In the genomic region with DNA sequence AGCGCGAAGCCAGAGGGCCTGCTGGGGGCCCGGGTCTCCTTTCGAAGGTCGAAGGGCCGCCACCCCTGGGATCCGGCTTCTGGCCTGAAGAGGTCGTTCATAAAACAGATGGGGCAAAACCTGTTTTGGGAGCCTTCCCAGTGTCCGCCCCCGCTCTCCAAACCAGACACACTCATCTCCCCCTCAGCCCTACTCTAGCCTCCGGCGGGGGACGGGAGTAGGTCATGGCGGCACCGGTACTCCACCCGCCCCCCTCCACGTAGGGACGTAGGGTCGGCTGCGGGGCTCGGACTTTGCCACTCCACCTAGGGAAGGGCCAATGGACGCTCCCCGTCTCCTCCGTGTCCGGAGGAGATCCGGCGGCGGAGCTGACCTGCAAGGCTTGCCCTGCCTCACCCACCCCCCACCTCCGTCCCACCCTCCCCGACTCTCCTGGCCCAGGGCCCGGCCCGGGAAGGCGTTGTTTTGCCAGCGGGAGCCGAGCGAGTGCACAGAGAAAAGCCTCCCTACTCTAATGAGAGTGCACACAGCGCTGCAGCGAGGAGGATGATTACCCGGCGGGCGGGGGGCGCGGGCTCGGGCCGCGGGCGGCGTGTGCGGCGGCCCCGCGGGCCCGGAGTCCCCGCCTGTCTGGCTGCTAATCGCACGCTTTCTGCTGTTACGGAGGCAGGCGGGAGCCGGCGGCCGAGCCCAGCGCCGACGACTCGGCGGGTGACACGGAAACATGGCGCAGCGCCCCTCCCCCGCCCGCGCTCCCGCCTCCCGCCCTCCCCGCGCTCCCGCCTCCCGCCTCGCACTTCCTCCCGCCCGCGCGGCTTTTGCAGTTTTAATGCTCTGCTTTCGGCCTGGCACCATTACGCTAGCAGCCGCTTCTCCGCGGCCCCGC, we compare ENCODE assay signal across 8 cellular contexts. TPM values are rescaled to one million over a fixed set of nuclear protein-coding genes. Genes with fewer than 3 reads are reported as not detected.
DNase-seq lines count a peak whose midpoint lies in the region; ATAC-seq and TF ChIP-seq lines count a peak whose summit lies in the region.

No MANE protein-coding gene starts in this region.

- H3K27ac ChIP-seq in right lobe of liver, result peak overlapping the region; percentile 79 to 91 (median 83)

- intact Hi-C loops in activated B cell treated with CpG ODN at 0.5 μM for 24 hours (cut with micrococcal nuclease) (loop anchor here (1.0 to 2.0 kb wide), 2 partner anchors 8 to 47 kb away; no protein-coding TSS in a partner anchor), right lobe of liver (cut with DNase I) (loop anchor here (5.0 to 10.0 kb wide), 2 partner anchors 46 to 49 kb away; no protein-coding TSS in a partner anchor)

- no peaks in the 10 kb centered on the region for H3K36me3 Mint-ChIP-seq in activated B cell treated with CpG ODN at 0.5 μM for 24 hours (ENCODE audit: low read depth)
- no peaks in the 10 kb centered on the region for H3K36me3 Mint-ChIP-seq in chondrocyte (ENCODE audit: low read depth)

- H3K9me3 ChIP-seq in right lobe of liver, result no peaks in the 10 kb centered on the region

- no peaks in the 10 kb centered on the region for H3K27me3 ChIP-seq in right lobe of liver

- DNase-seq in NCI-H146 (lab: John Stamatoyannopoulos, UW) (peak; percentile 88), activated B cell treated with CpG ODN at 0.5 μM for 24 hours (peak; percentile 41), chondrocyte (ENCODE audit: low spot score) (no peak), right lobe of liver (peak; percentile 81 to 84 (median 82))
- peak in 2 of 3 donors; percentile 52 to 56 for DNase-seq in stimulated activated CD4-positive, alpha-beta T cell treated with anti-CD3 and anti-CD28 coated beads, TNF-alpha, amount 100 ng/mL, for 1 hour (ENCODE audit: low read depth in 3 of 3, low spot score in 1 of 3)

- POLR2A ChIA-PET in activated B cell treated with CpG ODN at 0.5 μM for 24 hours (lab: Charles Lee), result interaction anchor here (0.7 to 5.1 kb wide), 6 partner anchors 9 to 71 kb away, joined by 3 to 80 read pairs (median 24); a partner anchor contains a TSS

- H3K4me3 Mint-ChIP-seq in activated B cell treated with CpG ODN at 0.5 μM for 24 hours, result peak overlapping the region; percentile 83
- H3K4me3 Mint-ChIP-seq in chondrocyte (ENCODE audit: unreplicated experiment), result peak overlapping the region; percentile 61

- CTCF ChIA-PET in activated B cell treated with CpG ODN at 0.5 μM for 24 hours (lab: Charles Lee), result no interaction called here

- H3K27ac Mint-ChIP-seq in activated B cell treated with CpG ODN at 0.5 μM for 24 hours, result peak overlapping the region; percentile 53
- peak overlapping the region; percentile 36 for H3K27ac Mint-ChIP-seq in chondrocyte (ENCODE audit: unreplicated experiment)

- ATAC-seq in GM18505 (IDR thresholded peaks at IDR 0.05; ENCODE audit: unreplicated experiment), result no peak
- peak; percentile 27 for ATAC-seq in activated B cell treated with CpG ODN at 0.5 μM for 24 hours (ENCODE audit: low read depth)
- ATAC-seq in right lobe of liver, result peak; percentile 7 to 28 (median 16)
- ATAC-seq in HG02970 (IDR thresholded peaks at IDR 0.05; ENCODE audit: low FRiP score, unreplicated experiment), result no peak
- no peak for ATAC-seq in HG02623 (IDR thresholded peaks at IDR 0.05; ENCODE audit: unreplicated experiment)

- H3K9me3 Mint-ChIP-seq in activated B cell treated with CpG ODN at 0.5 μM for 24 hours (no peaks in the 10 kb centered on the region), chondrocyte (ENCODE audit: low read depth) (no peaks in the 10 kb centered on the region)

- WGBS in right lobe of liver (ENCODE audit: insufficient coverage, low coverage, low lambda C conversion rate, missing lambda C conversion rate), result 7% methylated on average over 29 of the region's 89 CpGs

- H3K27me3 Mint-ChIP-seq in activated B cell treated with CpG ODN at 0.5 μM for 24 hours, result no peaks in the 10 kb centered on the region
- no peaks in the 10 kb centered on the region for H3K27me3 Mint-ChIP-seq in chondrocyte (ENCODE audit: low read depth)

- H3K36me3 ChIP-seq in right lobe of liver, result no peaks in the 10 kb centered on the region

- H3K4me1 Mint-ChIP-seq in activated B cell treated with CpG ODN at 0.5 μM for 24 hours (peaks cover 22% of the 10 kb centered on the region), chondrocyte (ENCODE audit: low read depth) (peaks cover 17% of the 10 kb centered on the region)

- peaks cover 0 to 31% (median 3%) of the 10 kb centered on the region in 4 donors for H3K4me1 ChIP-seq in right lobe of liver

- TF ChIP-seq POLR2A in GM18505 (IDR thresholded peaks at IDR 0.05; ENCODE audit: borderline replicate concordance, extremely low read depth, insufficient read depth, insufficient read length), result peak; percentile 48
- no peak for TF ChIP-seq POLR2A in right lobe of liver (IDR thresholded peaks at IDR 0.05)

- TF ChIP-seq CTCF in activated B cell treated with CpG ODN at 0.5 μM for 24 hours (IDR thresholded peaks at IDR 0.05) (no peak), chondrocyte (IDR thresholded peaks at IDR 0.05) (no peak), right lobe of liver (IDR thresholded peaks at IDR 0.05) (no peak)

- peak overlapping the region; percentile 40 to 63 (median 60) for H3K4me3 ChIP-seq in right lobe of liver

RNA-seq across cellular contexts. Expression of a gene that starts 8.3 kb away (rescaled TPM):
- total RNA-seq in activated B cell treated with CpG ODN at 0.5 μM for 24 hours, result 59.3 and 60.4 TPM in 2 replicates
- total RNA-seq in chondrocyte, result 10.8 to 19.0 TPM (median 11.0 TPM) in 3 replicates
- total RNA-seq in right lobe of liver, result 10 to 100 TPM in 4 of 6 experiments, 1 to 10 TPM in 2; 9.4 to 16.6 (median 12.0) TPM

Comparison
In these comparisons a context has a peak if more than half of its experiments do, and no peak if none do; other contexts are left out.
1. ATAC-seq: peak in activated B cell treated with CpG ODN at 0.5 μM for 24 hours (single experiment) and right lobe of liver (4 of 4); none in GM18505 (single experiment), HG02970 (single experiment) and HG02623 (single experiment).